In genomic region chr5:14665110-14665822, GRCh38 we compare ENCODE assay signal across 8 cellular contexts. TPM values are rescaled to one million over a fixed set of nuclear protein-coding genes. Genes with fewer than 3 reads are reported as not detected.
DNase-seq lines count a peak whose midpoint lies in the region; ATAC-seq and TF ChIP-seq lines count a peak whose summit lies in the region.

No MANE protein-coding gene starts in this region.

- no peak overlapping the region for H2AK5ac ChIP-seq in neuronal stem cell (ENCODE audit: low read depth, low read length)

- H3K9ac ChIP-seq in neuronal stem cell (ENCODE audit: low read depth, low read length, poor library complexity), result no peak overlapping the region

- peak overlapping the region; percentile 74 to 90 for H3K4me3 ChIP-seq in neuronal stem cell (ENCODE audit: low read length in 2 of 2)

- no peak overlapping the region for H2BK12ac ChIP-seq in neuronal stem cell (ENCODE audit: low read length)

- H3K27ac ChIP-seq in 22Rv1 (peak overlapping the region; percentile 91), foreskin keratinocyte (no peak overlapping the region), neuronal stem cell (replicated peaks; ENCODE audit: low read length) (no peak overlapping the region)

- no peak for ATAC-seq in activated T-cell treated with anti-CD3 and anti-CD28 coated beads, Interleukin-2, amount 50 U/mL, for 4 hours
- ATAC-seq in foreskin keratinocyte, result no peak
- no peak for ATAC-seq in HG02870 (IDR thresholded peaks at IDR 0.05; ENCODE audit: unreplicated experiment)

- no CpG with 5 or more reads among the region's 20 CpGs for WGBS in neuronal stem cell (ENCODE audit: extremely low coverage in 2 of 2, insufficient read length in 2 of 2, insufficient replicate concordance in 1 of 2), 2 donors

- peak overlapping the region; percentile 92 for H3K4me3 Mint-ChIP-seq in activated T-cell treated with anti-CD3 and anti-CD28 coated beads, Interleukin-2, amount 50 U/mL, for 4 hours

- no peak overlapping the region for H4K91ac ChIP-seq in neuronal stem cell (ENCODE audit: low read depth, low read length, poor library complexity)

- H3K9me3 ChIP-seq in neuronal stem cell (replicated peaks in 1 of 2; ENCODE audit: control insufficient read depth in 2 of 2, insufficient read depth in 1 of 2, low read depth in 1 of 2, low read length in 2 of 2), result no peaks in the 10 kb centered on the region

- peaks cover 2% of the 10 kb centered on the region for H3K79me1 ChIP-seq in neuronal stem cell (ENCODE audit: low read depth, low read length)

- peaks cover 0 to 26% of the 10 kb centered on the region in 2 donors for H3K36me3 ChIP-seq in neuronal stem cell (replicated peaks in 1 of 2; ENCODE audit: control insufficient read depth in 2 of 2, insufficient read depth in 2 of 2, low read length in 2 of 2)

- H2BK5ac ChIP-seq in neuronal stem cell (ENCODE audit: low read length), result no peak overlapping the region

- DNase-seq in GF-D8 (lab: John Stamatoyannopoulos, UW) (peak; percentile 15), NAMALWA (ENCODE audit: low spot score) (peak; percentile 67), foreskin keratinocyte (no peak), neuronal stem cell (ENCODE audit: low spot score) (peak; percentile 26), NCI-H1436 treated with DMSO at 0.1 percent for 48 hours (lab: John Stamatoyannopoulos, UW) (no peak)
- no peak for DNase-seq in activated T-cell treated with anti-CD3 and anti-CD28 coated beads, Interleukin-2, amount 50 U/mL, for 4 hours

- no peak overlapping the region for H2BK15ac ChIP-seq in neuronal stem cell (ENCODE audit: low read length)

- peaks cover 9% of the 10 kb centered on the region for H3K36me3 Mint-ChIP-seq in activated T-cell treated with anti-CD3 and anti-CD28 coated beads, Interleukin-2, amount 50 U/mL, for 4 hours (ENCODE audit: insufficient read depth)

- H3K27me3 ChIP-seq in foreskin keratinocyte (no peaks in the 10 kb centered on the region), neuronal stem cell (ENCODE audit: control insufficient read depth in 3 of 3, insufficient read depth in 3 of 3, low read depth in 1 of 3, low read length in 3 of 3) (no peaks in the 10 kb centered on the region)

- peak overlapping the region; percentile 96 for H2AFZ ChIP-seq in neuronal stem cell (ENCODE audit: low read length)

- no peak overlapping the region for H2BK120ac ChIP-seq in neuronal stem cell (ENCODE audit: low read depth, low read length)

- TF ChIP-seq CTCF in 22Rv1 (IDR thresholded peaks at IDR 0.05) (peak; percentile 9; the same call in 1 of the 2 replicates), foreskin keratinocyte (conservative IDR thresholded peaks at IDR 0.05) (peak; percentile 5)

- H3K9me3 Mint-ChIP-seq in activated T-cell treated with anti-CD3 and anti-CD28 coated beads, Interleukin-2, amount 50 U/mL, for 4 hours, result no peaks in the 10 kb centered on the region

- no peak overlapping the region for H3K14ac ChIP-seq in neuronal stem cell (ENCODE audit: low read length)

- H3K4me1 ChIP-seq in foreskin keratinocyte (peaks cover 32% of the 10 kb centered on the region), neuronal stem cell (ENCODE audit: control insufficient read depth in 2 of 2, insufficient read depth in 1 of 2, low read depth in 1 of 2, low read length in 2 of 2) (peaks cover 3% of the 10 kb centered on the region in 2 donors)

- no peak overlapping the region for H3K23ac ChIP-seq in neuronal stem cell (ENCODE audit: low read depth, low read length, poor library complexity)

- peak overlapping the region; percentile 77 for H3K4me2 ChIP-seq in neuronal stem cell (ENCODE audit: insufficient read depth, low read length, poor library complexity, severe bottlenecking)

- no peak overlapping the region for H3K18ac ChIP-seq in neuronal stem cell (ENCODE audit: low read length)

- no peak overlapping the region for H4K8ac ChIP-seq in neuronal stem cell (ENCODE audit: low read depth, low read length)

- peaks cover 75% of the 10 kb centered on the region for H3K4me1 Mint-ChIP-seq in activated T-cell treated with anti-CD3 and anti-CD28 coated beads, Interleukin-2, amount 50 U/mL, for 4 hours (ENCODE audit: low read depth)

- no peaks in the 10 kb centered on the region for H3K27me3 Mint-ChIP-seq in activated T-cell treated with anti-CD3 and anti-CD28 coated beads, Interleukin-2, amount 50 U/mL, for 4 hours (ENCODE audit: low read depth)

- H3K4ac ChIP-seq in neuronal stem cell (ENCODE audit: low read length), result no peak overlapping the region

RNA-seq across cellular contexts. Expression of gene OTULIN, which starts 0.7 kb away (rescaled TPM):
- 10 to 100 TPM; 46.4 to 64.8 (median 50.1) TPM for total RNA-seq in activated T-cell treated with anti-CD3 and anti-CD28 coated beads, Interleukin-2, amount 50 U/mL, for 4 hours
- total RNA-seq in foreskin keratinocyte, result 25.2 and 26.2 TPM in 2 replicates
- polyA plus RNA-seq in foreskin keratinocyte, result 9.0 and 11.4 TPM in 2 replicates
- polyA plus RNA-seq in neuronal stem cell (2013, experiment 1 of 2), result 9.0 TPM
- polyA plus RNA-seq in neuronal stem cell (2013, experiment 2 of 2), result 8.6 TPM

Comparison
In these comparisons a context has a peak if more than half of its experiments do, and no peak if none do; other contexts are left out.
1. DNase-seq: peak in GF-D8 (single experiment), NAMALWA (single experiment) and neuronal stem cell (single experiment); none in activated T-cell treated with anti-CD3 and anti-CD28 coated beads, Interleukin-2, amount 50 U/mL, for 4 hours (single experiment), foreskin keratinocyte (0 of 2) and NCI-H1436 treated with DMSO at 0.1 percent for 48 hours (single experiment).